Comparison of ENCODE assay signal across 8 cellular contexts in genomic region chrX:150575415-150575814, GRCh38. TPM values are rescaled to one million over a fixed set of nuclear protein-coding genes. Genes with fewer than 3 reads are reported as not detected.
A peak's percentile ranks its signal among the peaks of the same experiment; 100 is the strongest.
DNase-seq lines count a peak whose midpoint lies in the region; ATAC-seq and TF ChIP-seq lines count a peak whose summit lies in the region.

No MANE protein-coding gene starts in this region.

- H3K9me3 ChIP-seq in RWPE2 (ENCODE audit: severe bottlenecking) = no peaks in the 10 kb centered on the region
- no peaks in the 10 kb centered on the region for H3K9me3 ChIP-seq in Caco-2

- ATAC-seq in GM18499 (IDR thresholded peaks at IDR 0.05; ENCODE audit: insufficient read depth, unreplicated experiment) (peak; percentile 13), RWPE2 (ENCODE audit: low read depth) (peak; percentile 93)

- H3K4me1 Mint-ChIP-seq in Caco-2 (ENCODE audit: low read depth, unreplicated experiment) = no peaks in the 10 kb centered on the region

- TF ChIP-seq CTCF in RWPE2 (IDR thresholded peaks at IDR 0.05; ENCODE audit: poor library complexity, severe bottlenecking) = no peak
- TF ChIP-seq CTCF in Caco-2 (IDR thresholded peaks at IDR 0.05; ENCODE audit: insufficient read depth in 1 of 2, low read depth in 1 of 2, low read length in 1 of 2, severe bottlenecking in 1 of 2, unreplicated experiment in 1 of 2) = no peak

- no TSS peak for BruUV-seq in Caco-2 (replicated peaks; lab: Mats Ljungman, UMichigan)

- DNase-seq in RWPE2 (ENCODE audit: low spot score) = peak; percentile 80
- DNase-seq in amniotic stem cell (lab: John Stamatoyannopoulos, UW) = peak; percentile 12
- DNase-seq in stimulated activated CD4-positive, alpha-beta T cell treated with anti-CD3 and anti-CD28 coated beads, Interleukin-12 subunit alpha, Interleukin-12 subunit beta, amount 100 ng/mL, for 48 hours (ENCODE audit: low read depth in 2 of 3, low spot score in 1 of 3) = peak; percentile 42 to 64 (median 57)
- no peak for DNase-seq in NCI-H526 (lab: John Stamatoyannopoulos, UW)
- DNase-seq in Caco-2 = no peak
- no peak for DNase-seq in KBM-7
- DNase-seq in pons (ENCODE audit: low spot score) = no peak

- CTCF ChIA-PET in Caco-2 (lab: Charles Lee) = no interaction called here

- peaks cover 61% of the 10 kb centered on the region for H3K4me1 ChIP-seq in RWPE2 (ENCODE audit: insufficient read depth, poor library complexity, severe bottlenecking)
- peaks cover 15% of the 10 kb centered on the region for H3K4me1 ChIP-seq in Caco-2

- intact Hi-C loops in Caco-2 (cut with micrococcal nuclease; ENCODE audit: unreplicated experiment) = no loop called here

- POLR2A ChIA-PET in Caco-2 (lab: Charles Lee) = no interaction called here

- no peak overlapping the region for H3K27ac Mint-ChIP-seq in Caco-2 (ENCODE audit: unreplicated experiment)

- H3K9me3 Mint-ChIP-seq in Caco-2 (ENCODE audit: unreplicated experiment) = no peaks in the 10 kb centered on the region

- H3K4me3 ChIP-seq in RWPE2 (ENCODE audit: severe bottlenecking) (no peak overlapping the region), Caco-2 (ENCODE audit: low read depth, low read length) (no peak overlapping the region)

- peak overlapping the region; percentile 84 for H3K27ac ChIP-seq in RWPE2 (ENCODE audit: poor library complexity, severe bottlenecking)

- H3K36me3 Mint-ChIP-seq in Caco-2 (ENCODE audit: insufficient read depth, unreplicated experiment) = no peaks in the 10 kb centered on the region

- no peaks in the 10 kb centered on the region for H3K27me3 Mint-ChIP-seq in Caco-2 (ENCODE audit: insufficient read depth, unreplicated experiment)

- no peak overlapping the region for H3K4me3 Mint-ChIP-seq in Caco-2 (ENCODE audit: unreplicated experiment)

- no peaks in the 10 kb centered on the region for H3K36me3 ChIP-seq in RWPE2 (ENCODE audit: low read depth)
- H3K36me3 ChIP-seq in Caco-2 (ENCODE audit: control insufficient read depth, insufficient read depth, low read length) = no peaks in the 10 kb centered on the region

- no peaks in the 10 kb centered on the region for H3K27me3 ChIP-seq in RWPE2 (ENCODE audit: insufficient read depth, poor library complexity, severe bottlenecking)
- no peaks in the 10 kb centered on the region for H3K27me3 ChIP-seq in Caco-2 (replicated peaks; ENCODE audit: control insufficient read depth, insufficient read depth, low read length)

- in situ Hi-C loops in KBM-7 (cut with MboI; ENCODE audit: low pct_unique_long_range_greater_than_20kb, low sequenced_read_pairs) = no loop called here

RNA-seq across cellular contexts. Expression of gene MTM1, which starts 7.0 kb away (rescaled TPM):
- 9.7 and 10.0 TPM in 2 replicates for total RNA-seq in Caco-2 (2022)

Comparison
In these comparisons a context has a peak if more than half of its experiments do, and no peak if none do; other contexts are left out.
1. DNase-seq: peak in RWPE2 (single experiment), amniotic stem cell (single experiment) and stimulated activated CD4-positive, alpha-beta T cell treated with anti-CD3 and anti-CD28 coated beads, Interleukin-12 subunit alpha, Interleukin-12 subunit beta, amount 100 ng/mL, for 48 hours (3 of 3); none in NCI-H526 (0 of 2), Caco-2 (0 of 2), KBM-7 (single experiment) and pons (single experiment).